ENCODE assay signal across 11 cellular contexts in the genomic region with DNA sequence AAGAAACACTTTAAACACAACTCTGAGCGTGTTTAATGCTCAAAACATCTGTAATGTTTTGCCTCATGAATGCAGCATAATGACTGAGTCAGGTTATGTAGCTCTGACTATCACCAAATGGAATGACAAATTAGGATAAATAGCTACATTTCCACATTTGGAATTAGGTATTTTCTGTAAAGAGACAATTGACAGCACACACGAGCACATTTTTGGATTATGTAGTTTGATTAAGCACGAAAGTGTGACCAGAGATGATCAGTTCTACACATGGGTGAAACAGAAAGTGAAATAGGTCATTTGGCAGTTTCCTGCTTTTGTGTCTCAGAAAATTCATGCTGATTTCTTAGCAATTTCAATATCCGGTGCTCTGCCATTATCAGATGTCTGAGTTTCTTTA. TPM values are rescaled to one million over a fixed set of nuclear protein-coding genes. Genes with fewer than 3 reads are reported as not detected.
DNase-seq lines count a peak whose midpoint lies in the region; ATAC-seq and TF ChIP-seq lines count a peak whose summit lies in the region.
"Had no signal": no experiment of that assay in that cellular context is flagged by ENCODE, and none has a peak within 500 bp of the region (broad histone marks: within the 10 kb centered on the region; RNA-seq: fewer than 3 reads in every experiment).

No MANE protein-coding gene starts in this region.

- no peak for DNase-seq in activated T-cell treated with anti-CD3 and anti-CD28 coated beads, Interleukin-2, amount 50 U/mL, for 4 hours
- DNase-seq in activated T-cell treated with anti-CD3 and anti-CD28 coated beads, Interleukin-2, amount 50 U/mL, for 48 hours, result no peak
- DNase-seq in T-helper 17 cell, result no peak
- no peak for DNase-seq in spleen
- DNase-seq in NCI-H748 (lab: John Stamatoyannopoulos, UW; ENCODE audit: unreplicated experiment), result no peak
- DNase-seq in ureter (ENCODE audit: low spot score), result no peak
- no peak for DNase-seq in midbrain (lab: John Stamatoyannopoulos, UW)

- peak overlapping the region; percentile 6 to 79 (median 66) for H3K27ac ChIP-seq in spleen
- H3K27ac ChIP-seq: thoracic aorta, VCaP had no signal

- peak overlapping the region; percentile 65 for H3K4me3 Mint-ChIP-seq in activated T-cell treated with anti-CD3 and anti-CD28 coated beads, Interleukin-2, amount 50 U/mL, for 4 hours
- H3K4me3 Mint-ChIP-seq in T-helper 17 cell, result peak overlapping the region; percentile 77

- peak overlapping the region in 1 of 8 donors; percentile 32 for H3K4me3 ChIP-seq in spleen
- H3K4me3 ChIP-seq: lung, thoracic aorta had no signal

- TF ChIP-seq CTCF in spleen (IDR thresholded peaks at IDR 0.05 in 8 of 11, conservative IDR thresholded peaks at IDR 0.05 in 3 of 11), result no peak

- intact Hi-C loops in spleen (cut with DNase I; ENCODE audit: low total_unique reads), result loop anchor here (5.0 to 10.0 kb wide), 2 partner anchors 33 to 301 kb away; no protein-coding TSS in a partner anchor

- H3K36me3 Mint-ChIP-seq in activated T-cell treated with anti-CD3 and anti-CD28 coated beads, Interleukin-2, amount 50 U/mL, for 4 hours (ENCODE audit: insufficient read depth), result peaks cover 39% of the 10 kb centered on the region
- H3K36me3 Mint-ChIP-seq in T-helper 17 cell (ENCODE audit: low read depth), result peaks cover 11% of the 10 kb centered on the region

- no peaks in the 10 kb centered on the region for H3K27me3 Mint-ChIP-seq in activated T-cell treated with anti-CD3 and anti-CD28 coated beads, Interleukin-2, amount 50 U/mL, for 4 hours (ENCODE audit: low read depth)
- H3K27me3 Mint-ChIP-seq in T-helper 17 cell, result no peaks in the 10 kb centered on the region

- no peaks in the 10 kb centered on the region for H3K9me3 Mint-ChIP-seq in activated T-cell treated with anti-CD3 and anti-CD28 coated beads, Interleukin-2, amount 50 U/mL, for 4 hours

- H3K4me1 Mint-ChIP-seq in activated T-cell treated with anti-CD3 and anti-CD28 coated beads, Interleukin-2, amount 50 U/mL, for 4 hours (ENCODE audit: low read depth), result peaks cover 54% of the 10 kb centered on the region
- H3K4me1 Mint-ChIP-seq in T-helper 17 cell, result peaks cover 33% of the 10 kb centered on the region

- peak; percentile 72 to 77 for ATAC-seq in activated T-cell treated with anti-CD3 and anti-CD28 coated beads, Interleukin-2, amount 50 U/mL, for 4 hours
- ATAC-seq in HG02870 (IDR thresholded peaks at IDR 0.05; ENCODE audit: unreplicated experiment) (peak; percentile 69), T-helper 17 cell (peak; percentile 58)

- peak overlapping the region; percentile 85 for H3K27ac Mint-ChIP-seq in T-helper 17 cell

- H3K36me3 ChIP-seq in spleen, result peaks cover 0 to 68% (median 33%) of the 10 kb centered on the region in 6 donors

- H3K4me1 ChIP-seq in spleen, result peaks cover 21 to 57% (median 30%) of the 10 kb centered on the region in 6 donors

- no peaks in the 10 kb centered on the region for H3K27me3 ChIP-seq in spleen (replicated peaks in 1 of 7)

- H3K9me3 ChIP-seq in T-helper 17 cell (ENCODE audit: control insufficient read depth, low read length, poor library complexity, severe bottlenecking) (no peaks in the 10 kb centered on the region), spleen (no peaks in the 10 kb centered on the region)
- H3K9me3 ChIP-seq: thoracic aorta had no signal

- no peak for TF ChIP-seq POLR2A in spleen (IDR thresholded peaks at IDR 0.05)

- 15 to 21% (median 19%) methylated on average over 4 of the region's 4 CpGs for WGBS in spleen, 5 donors

RNA-seq across cellular contexts. Expression of gene LPIN1, which starts 29.0 kb away (rescaled TPM):
- 10 to 100 TPM; 30.3 to 40.0 (median 34.1) TPM for total RNA-seq in activated T-cell treated with anti-CD3 and anti-CD28 coated beads, Interleukin-2, amount 50 U/mL, for 4 hours
- total RNA-seq in T-helper 17 cell (10 to 100 TPM; 86.7 to 99.8 TPM), spleen (10 to 100 TPM; 27.3 to 55.7 (median 47.6) TPM), ureter (32.3 TPM)
- 10 to 100 TPM; 12.3 to 16.1 (median 15.4) TPM for polyA plus RNA-seq in spleen
